Comparison of ENCODE assay signal across 1 cellular context in genomic region chr20:62239278-62239879, GRCh38.
TF ChIP-seq lines count a peak whose summit lies in the region.

No MANE protein-coding gene starts in this region.

TF ChIP-seq in K562, 482 proteins besides CTCF, POLR2A, EP300 and RAD21 (continued from another document):
- TF ChIP-seq, protein P1, sequence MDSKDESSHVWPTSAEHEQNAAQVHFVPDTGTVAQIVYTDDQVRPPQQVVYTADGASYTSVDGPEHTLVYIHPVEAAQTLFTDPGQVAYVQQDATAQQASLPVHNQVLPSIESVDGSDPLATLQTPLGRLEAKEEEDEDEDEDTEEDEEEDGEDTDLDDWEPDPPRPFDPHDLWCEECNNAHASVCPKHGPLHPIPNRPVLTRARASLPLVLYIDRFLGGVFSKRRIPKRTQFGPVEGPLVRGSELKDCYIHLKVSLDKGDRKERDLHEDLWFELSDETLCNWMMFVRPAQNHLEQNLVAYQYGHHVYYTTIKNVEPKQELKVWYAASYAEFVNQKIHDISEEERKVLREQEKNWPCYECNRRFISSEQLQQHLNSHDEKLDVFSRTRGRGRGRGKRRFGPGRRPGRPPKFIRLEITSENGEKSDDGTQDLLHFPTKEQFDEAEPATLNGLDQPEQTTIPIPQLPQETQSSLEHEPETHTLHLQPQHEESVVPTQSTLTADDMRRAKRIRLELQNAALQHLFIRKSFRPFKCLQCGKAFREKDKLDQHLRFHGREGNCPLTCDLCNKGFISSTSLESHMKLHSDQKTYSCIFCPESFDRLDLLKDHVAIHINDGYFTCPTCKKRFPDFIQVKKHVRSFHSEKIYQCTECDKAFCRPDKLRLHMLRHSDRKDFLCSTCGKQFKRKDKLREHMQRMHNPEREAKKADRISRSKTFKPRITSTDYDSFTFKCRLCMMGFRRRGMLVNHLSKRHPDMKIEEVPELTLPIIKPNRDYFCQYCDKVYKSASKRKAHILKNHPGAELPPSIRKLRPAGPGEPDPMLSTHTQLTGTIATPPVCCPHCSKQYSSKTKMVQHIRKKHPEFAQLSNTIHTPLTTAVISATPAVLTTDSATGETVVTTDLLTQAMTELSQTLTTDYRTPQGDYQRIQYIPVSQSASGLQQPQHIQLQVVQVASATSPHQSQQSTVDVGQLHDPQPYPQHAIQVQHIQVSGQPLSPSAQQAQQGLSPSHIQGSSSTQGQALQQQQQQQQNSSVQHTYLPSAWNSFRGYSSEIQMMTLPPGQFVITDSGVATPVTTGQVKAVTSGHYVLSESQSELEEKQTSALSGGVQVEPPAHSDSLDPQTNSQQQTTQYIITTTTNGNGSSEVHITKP (IDR thresholded peaks at IDR 0.05; ENCODE audit: partially characterized antibody) = no peak
- TF ChIP-seq ZNF830 (CRISPR knock-in tag; IDR thresholded peaks at IDR 0.05) = no peak
